9 cellular contexts compared by ENCODE assay signal in genomic region chr19:47240561-47240960, GRCh38. TPM values are rescaled to one million over a fixed set of nuclear protein-coding genes. Genes with fewer than 3 reads are reported as not detected.
DNase-seq lines count a peak whose midpoint lies in the region; ATAC-seq and TF ChIP-seq lines count a peak whose summit lies in the region.
"Had no signal": no experiment of that assay in that cellular context is flagged by ENCODE, and none has a peak within 500 bp of the region (broad histone marks: within the 10 kb centered on the region; RNA-seq: fewer than 3 reads in every experiment).

No MANE protein-coding gene starts in this region.

- DNase-seq in stimulated activated naive CD8-positive, alpha-beta T cell treated with anti-CD3 and anti-CD28 coated beads, Interleukin-15, amount 100 ng/mL, for 72 hours = no peak
- no peak for DNase-seq in type B pancreatic cell (ENCODE audit: extremely low spot score, unreplicated experiment)
- DNase-seq in cerebellar nuclear complex (lab: John Stamatoyannopoulos, UW) = no peak
- DNase-seq in left ventricle myocardium inferior = no peak

- H3K36me3 Mint-ChIP-seq in stimulated activated naive CD8-positive, alpha-beta T cell treated with anti-CD3 and anti-CD28 coated beads, Interleukin-15, Interleukin-2, amounts not matched to agents 100 ng/mL and 50 ng/mL, for 24 hours (ENCODE audit: low read depth) = no peaks in the 10 kb centered on the region
- no peaks in the 10 kb centered on the region for H3K36me3 Mint-ChIP-seq in type B pancreatic cell

- intact Hi-C loops in left ventricle myocardium inferior (cut with micrococcal nuclease) = no loop called here

- TF ChIP-seq CTCF in type B pancreatic cell (conservative IDR thresholded peaks at IDR 0.05) (no peak), left ventricle myocardium inferior (IDR thresholded peaks at IDR 0.05; ENCODE audit: borderline replicate concordance) (no peak)

- peaks cover 18% of the 10 kb centered on the region for H3K4me1 Mint-ChIP-seq in stimulated activated naive CD8-positive, alpha-beta T cell treated with anti-CD3 and anti-CD28 coated beads, Interleukin-15, Interleukin-2, amounts not matched to agents 100 ng/mL and 50 ng/mL, for 24 hours (ENCODE audit: low read depth)
- peaks cover 6% of the 10 kb centered on the region for H3K4me1 Mint-ChIP-seq in stimulated activated naive CD8-positive, alpha-beta T cell treated with anti-CD3 and anti-CD28 coated beads, Interleukin-15, amount 100 ng/mL, for 72 hours
- peaks cover 4% of the 10 kb centered on the region for H3K4me1 Mint-ChIP-seq in type B pancreatic cell (ENCODE audit: unreplicated experiment)

- H3K36me3 ChIP-seq in mucosa of stomach (ENCODE audit: control insufficient read depth, insufficient read depth, low read length) (no peaks in the 10 kb centered on the region), left ventricle myocardium inferior (no peaks in the 10 kb centered on the region)
- H3K36me3 ChIP-seq: neutrophil had no signal

- peak overlapping the region; percentile 17 for H3K4me3 ChIP-seq in mucosa of stomach (ENCODE audit: low read length)
- H3K4me3 ChIP-seq in left ventricle myocardium inferior = no peak overlapping the region

- H3K4me1 ChIP-seq in mucosa of stomach (ENCODE audit: control insufficient read depth, insufficient read depth, low read length) = peaks cover 35% of the 10 kb centered on the region
- peaks cover 49% of the 10 kb centered on the region for H3K4me1 ChIP-seq in left ventricle myocardium inferior

- H3K9me3 ChIP-seq in mucosa of stomach (ENCODE audit: control insufficient read depth, low read length) = no peaks in the 10 kb centered on the region
- no peaks in the 10 kb centered on the region for H3K9me3 ChIP-seq in left ventricle myocardium inferior (replicated peaks)
- H3K9me3 ChIP-seq: neutrophil had no signal

- no peaks in the 10 kb centered on the region for H3K9me3 Mint-ChIP-seq in stimulated activated naive CD8-positive, alpha-beta T cell treated with anti-CD3 and anti-CD28 coated beads, Interleukin-15, Interleukin-2, amounts not matched to agents 100 ng/mL and 50 ng/mL, for 24 hours
- no peaks in the 10 kb centered on the region for H3K9me3 Mint-ChIP-seq in stimulated activated naive CD8-positive, alpha-beta T cell treated with anti-CD3 and anti-CD28 coated beads, Interleukin-15, amount 100 ng/mL, for 72 hours
- H3K9me3 Mint-ChIP-seq in type B pancreatic cell = no peaks in the 10 kb centered on the region

- peaks cover 5% of the 10 kb centered on the region for H3K27me3 Mint-ChIP-seq in stimulated activated naive CD8-positive, alpha-beta T cell treated with anti-CD3 and anti-CD28 coated beads, Interleukin-15, Interleukin-2, amounts not matched to agents 100 ng/mL and 50 ng/mL, for 24 hours
- H3K27me3 Mint-ChIP-seq in stimulated activated naive CD8-positive, alpha-beta T cell treated with anti-CD3 and anti-CD28 coated beads, Interleukin-15, amount 100 ng/mL, for 72 hours = peaks cover 6% of the 10 kb centered on the region
- H3K27me3 Mint-ChIP-seq in type B pancreatic cell = peaks cover 22% of the 10 kb centered on the region

- peak overlapping the region; percentile 79 for H3K27ac ChIP-seq in angular gyrus (ENCODE audit: low read depth, low read length)
- H3K27ac ChIP-seq in left ventricle myocardium inferior (replicated peaks) = no peak overlapping the region
- H3K27ac ChIP-seq: neutrophil had no signal

- H3K27ac Mint-ChIP-seq in stimulated activated naive CD8-positive, alpha-beta T cell treated with anti-CD3 and anti-CD28 coated beads, Interleukin-15, Interleukin-2, amounts not matched to agents 100 ng/mL and 50 ng/mL, for 24 hours = no peak overlapping the region
- no peak overlapping the region for H3K27ac Mint-ChIP-seq in stimulated activated naive CD8-positive, alpha-beta T cell treated with anti-CD3 and anti-CD28 coated beads, Interleukin-15, amount 100 ng/mL, for 72 hours
- no peak overlapping the region for H3K27ac Mint-ChIP-seq in type B pancreatic cell

- peak overlapping the region; percentile 37 for H3K4me3 Mint-ChIP-seq in stimulated activated naive CD8-positive, alpha-beta T cell treated with anti-CD3 and anti-CD28 coated beads, Interleukin-15, Interleukin-2, amounts not matched to agents 100 ng/mL and 50 ng/mL, for 24 hours
- peak overlapping the region in 1 of 2 donors; percentile 71 for H3K4me3 Mint-ChIP-seq in stimulated activated naive CD8-positive, alpha-beta T cell treated with anti-CD3 and anti-CD28 coated beads, Interleukin-15, amount 100 ng/mL, for 72 hours
- peak overlapping the region; percentile 58 for H3K4me3 Mint-ChIP-seq in type B pancreatic cell

- H3K9ac ChIP-seq in mucosa of stomach (ENCODE audit: low read length) = peak overlapping the region; percentile 65

- ATAC-seq in stimulated activated naive CD8-positive, alpha-beta T cell treated with anti-CD3 and anti-CD28 coated beads, Interleukin-15, amount 100 ng/mL, for 72 hours = no peak
- ATAC-seq in GM19395 (IDR thresholded peaks at IDR 0.05; ENCODE audit: unreplicated experiment) = no peak

- H3K27me3 ChIP-seq in mucosa of stomach (ENCODE audit: control insufficient read depth, insufficient read depth, low read length) (peaks cover 34% of the 10 kb centered on the region), left ventricle myocardium inferior (ENCODE audit: low read depth) (peaks cover 22% of the 10 kb centered on the region)

RNA-seq across cellular contexts. Expression of gene BBC3, which starts 9.6 kb away (rescaled TPM):
- total RNA-seq in type B pancreatic cell (ENCODE audit: low replicate concordance) (14.8 and 36.2 TPM in 2 replicates), left ventricle myocardium inferior (3.9 TPM)

RNA-seq across cellular contexts. Expression of gene CCDC9, which starts 15.8 kb away (rescaled TPM):
- total RNA-seq in type B pancreatic cell (ENCODE audit: low replicate concordance) (22.4 and 29.3 TPM in 2 replicates), left ventricle myocardium inferior (21.6 TPM)

RNA-seq across cellular contexts. Expression of gene INAFM1, which starts 34.1 kb away (rescaled TPM):
- 8.2 and 9.6 TPM in 2 replicates for total RNA-seq in type B pancreatic cell (ENCODE audit: low replicate concordance)
- total RNA-seq in left ventricle myocardium inferior = 12.2 TPM
